16 cellular contexts compared by ENCODE assay signal in the genomic region with DNA sequence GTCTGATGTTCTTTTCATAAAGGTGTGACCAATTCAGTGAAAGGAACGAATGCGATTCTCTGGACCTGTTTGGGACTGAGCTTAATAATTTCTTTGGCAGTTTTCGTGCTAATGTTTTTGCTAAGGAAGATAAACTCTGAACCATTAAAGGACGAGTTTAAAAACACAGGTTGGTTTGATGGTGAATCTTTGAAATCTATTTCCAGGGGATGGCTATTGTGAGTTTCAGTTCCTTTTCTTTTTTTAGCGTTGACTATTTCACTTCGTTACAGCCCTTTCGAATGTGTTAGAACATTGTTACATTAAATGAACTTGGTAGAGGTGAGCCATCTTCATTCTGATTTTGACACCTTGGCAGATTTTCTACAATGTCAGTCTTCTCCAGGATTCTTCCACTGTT.
DNase-seq lines count a peak whose midpoint lies in the region; ATAC-seq and TF ChIP-seq lines count a peak whose summit lies in the region.
"Had no signal": no experiment of that assay in that cellular context is flagged by ENCODE, and none has a peak within 500 bp of the region (broad histone marks: within the 10 kb centered on the region; RNA-seq: fewer than 3 reads in every experiment).

No MANE protein-coding gene starts in this region.

- peak overlapping the region; percentile 91 for H3K27ac Mint-ChIP-seq in memory B cell
- H3K27ac Mint-ChIP-seq: activated CD8-positive, alpha-beta T cell treated with anti-CD3 and anti-CD28 coated beads, Interleukin-2, amount 10 ng/mL, durations not matched to agents 7 days and 5 days; CD8-positive, alpha-beta memory T cell had no signal

- peaks cover 7% of the 10 kb centered on the region for H3K36me3 Mint-ChIP-seq in memory B cell
- H3K36me3 Mint-ChIP-seq: CD8-positive, alpha-beta memory T cell had no signal

- no peak for TF ChIP-seq CTCF in GM13977 (IDR thresholded peaks at IDR 0.05; ENCODE audit: extremely low read depth, insufficient read depth, missing control alignments)

- H3K4me3 Mint-ChIP-seq in memory B cell = peak overlapping the region; percentile 80
- H3K4me3 Mint-ChIP-seq: activated CD8-positive, alpha-beta T cell treated with anti-CD3 and anti-CD28 coated beads, Interleukin-2, amount 10 ng/mL, durations not matched to agents 7 days and 5 days; CD8-positive, alpha-beta memory T cell had no signal

- H3K4me1 Mint-ChIP-seq in memory B cell = peaks cover 28% of the 10 kb centered on the region

- H3K9me3 Mint-ChIP-seq in memory B cell = no peaks in the 10 kb centered on the region
- H3K9me3 Mint-ChIP-seq: CD8-positive, alpha-beta memory T cell had no signal

- peak; percentile 45 for DNase-seq in GM13977 (ENCODE audit: low spot score)
- DNase-seq in memory B cell (ENCODE audit: low spot score in 2 of 2) = no peak
- no peak for DNase-seq in NCI-H1930 (lab: John Stamatoyannopoulos, UW)
- no peak for DNase-seq in activated CD4-positive, CD25-positive, alpha-beta regulatory T cell treated with anti-CD3 and anti-CD28 coated beads, Interleukin-2, amount 50 U/mL, for 72 hours
- no peak for DNase-seq in UCSD-AML1 (lab: John Stamatoyannopoulos, UW; ENCODE audit: unreplicated experiment)
- DNase-seq: activated CD8-positive, alpha-beta T cell treated with anti-CD3 and anti-CD28 coated beads, Interleukin-2, amount 10 ng/mL, durations not matched to agents 7 days and 5 days; activated effector memory CD4-positive, alpha-beta T cell treated with anti-CD3 and anti-CD28 coated beads, Interleukin-2, amount 50 U/mL, for 16 hours; CD8-positive, alpha-beta memory T cell; NCI-H510A treated with DMSO at 0.1 percent for 48 hours; nucleus accumbens; Right ventricle myocardium superior; small intestine; T-helper 9 cell had no signal

- ATAC-seq in GM19452 (IDR thresholded peaks at IDR 0.05; ENCODE audit: unreplicated experiment) = peak; percentile 33
- peak; percentile 31 for ATAC-seq in HG03575 (IDR thresholded peaks at IDR 0.05; ENCODE audit: extremely low read depth, insufficient number of reproducible peaks, low FRiP score, unreplicated experiment)
- peak; percentile 80 for ATAC-seq in memory B cell (ENCODE audit: low read depth)
- no peak for ATAC-seq in GM19397 (IDR thresholded peaks at IDR 0.05; ENCODE audit: unreplicated experiment)
- ATAC-seq: activated CD8-positive, alpha-beta T cell treated with anti-CD3 and anti-CD28 coated beads, Interleukin-2, amount 10 ng/mL, durations not matched to agents 7 days and 5 days had no signal

- no peaks in the 10 kb centered on the region for H3K27me3 Mint-ChIP-seq in memory B cell

- in situ Hi-C loops in GM13977 (cut with MboI; ENCODE audit: low pct_unique_long_range_greater_than_20kb, low sequenced_read_pairs, unreplicated experiment) = no loop called here
